In genomic region chr15:52540374-52541012, GRCh38 we compare ENCODE assay signal across 26 cellular contexts.
"Had no signal": no experiment of that assay in that cellular context is flagged by ENCODE, and none has a peak within 500 bp of the region (broad histone marks: within the 10 kb centered on the region; RNA-seq: fewer than 3 reads in every experiment).

No MANE protein-coding gene starts in this region.

- DNase-seq: activated CD4-positive, alpha-beta T cell treated with anti-CD3 and anti-CD28 coated beads, Interleukin-2, amount 50 U/mL, for 1 hour; activated CD4-positive, CD25-positive, alpha-beta regulatory T cell treated with anti-CD3 and anti-CD28 coated beads, Interleukin-2, amount 50 U/mL, for 72 hours; activated naive CD4-positive, alpha-beta T cell; activated naive CD8-positive, alpha-beta T cell treated with anti-CD3 and anti-CD28 coated beads, Interleukin-2, amount 10 ng/mL, durations not matched to agents 7 days and 5 days; activated T-cell treated with anti-CD3 and anti-CD28 coated beads, Interleukin-2, amount 50 U/mL, for 4 hours; amygdala; cerebellar nuclear complex; cortex of kidney; endodermal cell; foreskin fibroblast; heart right ventricle; left colon; lower lobe of right lung; mesendoderm; naive B cell; posterior cingulate gyrus; sigmoid colon; stimulated activated CD4-positive, alpha-beta T cell treated with anti-CD3 and anti-CD28 coated beads, Interleukin-15, amount 100 ng/mL, for 24 hours; stimulated activated naive B cell treated with anti-CD40 and anti-IgM and Interleukin-4, amounts not matched to agents 10 μg/mL and 1 μg/mL and 100 μg/mL, for 72 hours; T-helper 2 cell; upper lobe of left lung had no signal

- H3K4me3 ChIP-seq: heart right ventricle, lower lobe of right lung, sigmoid colon, smooth muscle cell, thoracic aorta, upper lobe of left lung had no signal

- H3K36me3 ChIP-seq: lower lobe of right lung, thoracic aorta, upper lobe of left lung had no signal

- ATAC-seq: activated T-cell treated with anti-CD3 and anti-CD28 coated beads, Interleukin-2, amount 50 U/mL, for 4 hours; heart right ventricle; left colon; lower lobe of right lung; stimulated activated naive B cell treated with anti-CD40 and anti-IgM and Interleukin-4, amounts not matched to agents 10 μg/mL and 1 μg/mL and 100 μg/mL, for 72 hours had no signal

- H3K4me3 Mint-ChIP-seq: activated naive CD8-positive, alpha-beta T cell treated with anti-CD3 and anti-CD28 coated beads, Interleukin-2, amount 10 ng/mL, durations not matched to agents 7 days and 5 days; activated T-cell treated with anti-CD3 and anti-CD28 coated beads, Interleukin-2, amount 50 U/mL, for 4 hours; endodermal cell; naive B cell; neural crest cell had no signal

- H3K9me3 ChIP-seq: lower lobe of right lung, sigmoid colon, thoracic aorta had no signal

- H3K27me3 ChIP-seq: sigmoid colon, upper lobe of left lung had no signal

- H3K27ac ChIP-seq: heart right ventricle, lower lobe of right lung, sigmoid colon, thoracic aorta, upper lobe of left lung, VCaP had no signal

- H3K4me1 Mint-ChIP-seq: endodermal cell; naive B cell; neural crest cell; stimulated activated naive B cell treated with anti-CD40 and anti-IgM and Interleukin-4, amounts not matched to agents 10 μg/mL and 1 μg/mL and 100 μg/mL, for 72 hours had no signal

- H3K27ac Mint-ChIP-seq: activated naive CD8-positive, alpha-beta T cell treated with anti-CD3 and anti-CD28 coated beads, Interleukin-2, amount 10 ng/mL, durations not matched to agents 7 days and 5 days; activated T-helper 2 cell treated with anti-CD3 and anti-CD28 coated beads, Interferon-gamma antibody, Interleukin-2, Interleukin-4, amounts not matched to agents 10 μg/mL and 5 μg/mL and 100 μg/mL, durations not matched to agents 14 hours and 24 hours and 36 hours; endodermal cell; stimulated activated naive B cell treated with anti-CD40 and anti-IgM and Interleukin-4, amounts not matched to agents 10 μg/mL and 1 μg/mL and 100 μg/mL, for 72 hours had no signal

- H3K4me1 ChIP-seq: lower lobe of right lung, sigmoid colon, upper lobe of left lung had no signal
